In genomic region chr2:196239622-196240587, GRCh38 we compare ENCODE assay signal across 9 cellular contexts.
DNase-seq lines count a peak whose midpoint lies in the region; ATAC-seq, FAIRE-seq and TF ChIP-seq lines count a peak whose summit lies in the region.
"Had no signal": no experiment of that assay in that cellular context is flagged by ENCODE, and none has a peak within 500 bp of the region (broad histone marks: within the 10 kb centered on the region; RNA-seq: fewer than 3 reads in every experiment).

No MANE protein-coding gene starts in this region.

- no peak for TF ChIP-seq RAD21 in HepG2 (CRISPR knock-in tag; IDR thresholded peaks at IDR 0.05)

- TF ChIP-seq POLR2A in HepG2 (IDR thresholded peaks at IDR 0.05; ENCODE audit: insufficient read depth in 1 of 2, low read depth in 2 of 2, low read length in 2 of 2) = no peak

- POLR2A ChIA-PET in HepG2 (lab: Yijun Ruan, JAX) = no interaction called here

- H3K4me2 ChIP-seq in HepG2 (ENCODE audit: low read depth, low read length) = no peak overlapping the region

- H2AFZ ChIP-seq in HepG2 (ENCODE audit: low read length) = no peak overlapping the region

- no peaks in the 10 kb centered on the region for H3K27me3 ChIP-seq in HepG2 (ENCODE audit: control insufficient read depth in 1 of 2, insufficient read depth in 2 of 2, low read length in 2 of 2)

- H3K9ac ChIP-seq in HepG2 (ENCODE audit: insufficient read depth, low read depth, low read length) = no peak overlapping the region

- no peaks in the 10 kb centered on the region for H3K4me1 ChIP-seq in HepG2 (ENCODE audit: insufficient read depth, low read length)

- FAIRE-seq in HepG2 (lab: Jason Lieb, UNC) = no peak
- FAIRE-seq: G401.6 had no signal

- in situ Hi-C loops in astrocyte of the cerebellum (cut with HindIII; ENCODE audit: low sequenced_read_pairs) = no loop called here
- in situ Hi-C loops in HepG2 (cut with HindIII; ENCODE audit: extremely low pct_ligation_motif_present, low pct_unique_long_range_greater_than_20kb) = no loop called here

- BruUV-seq in HepG2 (replicated peaks; lab: Mats Ljungman, UMichigan) = no TSS peak

- TF ChIP-seq EP300 in HepG2 (IDR thresholded peaks at IDR 0.05; ENCODE audit: low read depth in 2 of 2, low read length in 2 of 2) (no peak), HepG2 (CRISPR knock-in tag; IDR thresholded peaks at IDR 0.05; ENCODE audit: borderline replicate concordance) (no peak)

- no peak overlapping the region for H3K4me3 ChIP-seq in AG09309 (ENCODE audit: control insufficient read depth, low read depth, low read length)
- no peak overlapping the region for H3K4me3 ChIP-seq in astrocyte of the cerebellum (ENCODE audit: low read depth, low read length)
- H3K4me3 ChIP-seq in HepG2 (replicated peaks in 1 of 3; ENCODE audit: insufficient read depth in 1 of 3, low read depth in 2 of 3, low read length in 3 of 3) = no peak overlapping the region

- CTCF ChIA-PET in HepG2 (lab: Yijun Ruan, JAX; ENCODE audit: low intra/inter-chr PET ratio, low total read pairs) = no interaction called here

- no peaks in the 10 kb centered on the region for H3K9me3 ChIP-seq in HepG2 (ENCODE audit: low read length)

- no peak for DNase-seq in AG09309 (ENCODE audit: low read depth)
- peak; percentile 30 to 98 (median 70) for DNase-seq in T-helper 2 cell
- peak; percentile 40 for DNase-seq in astrocyte of the cerebellum (ENCODE audit: low read depth)
- no peak for DNase-seq in HepG2 (ENCODE audit: low spot score)
- peak; percentile 54 to 67 for DNase-seq in stimulated activated CD8-positive, alpha-beta memory T cell treated with anti-CD3 and anti-CD28 coated beads, Interleukin-4, amount 100 ng/mL, for 1 hour (ENCODE audit: low read depth in 2 of 2, low spot score in 1 of 2)
- no peak for DNase-seq in amniotic stem cell (lab: John Stamatoyannopoulos, UW)

- intact Hi-C loops in HepG2 (cut with micrococcal nuclease; ENCODE audit: unreplicated experiment) = no loop called here

- H3K27ac ChIP-seq in HepG2 (ENCODE audit: extremely low read length, insufficient read depth, low read length) = no peak overlapping the region

- ATAC-seq in GM19452 (IDR thresholded peaks at IDR 0.05; ENCODE audit: unreplicated experiment) = peak; percentile 73
- peak; percentile 58 for ATAC-seq in HG03469 (IDR thresholded peaks at IDR 0.05; ENCODE audit: unreplicated experiment)
- ATAC-seq in HepG2 = peak; percentile 52; the same call in 1 of the 3 replicates

- no peaks in the 10 kb centered on the region for H3K36me3 ChIP-seq in HepG2 (replicated peaks in 1 of 2; ENCODE audit: control insufficient read depth in 1 of 2, insufficient read depth in 2 of 2, low read length in 2 of 2)

- TF ChIP-seq CTCF in AG09309 (IDR thresholded peaks at IDR 0.05; ENCODE audit: control insufficient read depth, insufficient read depth, low read depth, low read length, missing control alignments) = peak; percentile 22
- TF ChIP-seq CTCF in astrocyte of the cerebellum (IDR thresholded peaks at IDR 0.05; ENCODE audit: low read depth, low read length, missing control alignments) = peak; percentile 11
- TF ChIP-seq CTCF in HepG2 (CRISPR knock-in tag; IDR thresholded peaks at IDR 0.05) = no peak

- no peaks in the 10 kb centered on the region for H3K79me2 ChIP-seq in HepG2 (ENCODE audit: insufficient read depth, low read length)

- no peaks in the 10 kb centered on the region for H4K20me1 ChIP-seq in HepG2 (ENCODE audit: insufficient read depth, low read length)

- WGBS in HepG2 (ENCODE audit: low lambda C conversion rate) = 21% methylated on average over 10 of the region's 10 CpGs

TF ChIP-seq in HepG2, 621 proteins besides CTCF, POLR2A, EP300 and RAD21:
- no peak for TF ChIP-seq ZNF407 (CRISPR knock-in tag; IDR thresholded peaks at IDR 0.05; ENCODE audit: not compliant biosample characterization)
- no peak for TF ChIP-seq RELA (CRISPR knock-in tag; IDR thresholded peaks at IDR 0.05)
- TF ChIP-seq GABPA (IDR thresholded peaks at IDR 0.05; ENCODE audit: low read depth, low read length) = no peak
- peak; percentile 33; the same call in 1 of the 2 replicates for TF ChIP-seq GABPA (CRISPR knock-in tag; IDR thresholded peaks at IDR 0.05; ENCODE audit: low read depth)

Comparison
In these comparisons a context has a peak if more than half of its experiments do, and no peak if none do; other contexts are left out.
1. DNase-seq: peak in T-helper 2 cell (5 of 5), astrocyte of the cerebellum (single experiment) and stimulated activated CD8-positive, alpha-beta memory T cell treated with anti-CD3 and anti-CD28 coated beads, Interleukin-4, amount 100 ng/mL, for 1 hour (2 of 2); none in AG09309 (single experiment), HepG2 (single experiment) and amniotic stem cell (single experiment).
2. Peak in every context shown above with its lines, with median percentiles within 50 percentile points of each other: ATAC-seq.